8 cellular contexts compared by ENCODE assay signal in the genomic region with DNA sequence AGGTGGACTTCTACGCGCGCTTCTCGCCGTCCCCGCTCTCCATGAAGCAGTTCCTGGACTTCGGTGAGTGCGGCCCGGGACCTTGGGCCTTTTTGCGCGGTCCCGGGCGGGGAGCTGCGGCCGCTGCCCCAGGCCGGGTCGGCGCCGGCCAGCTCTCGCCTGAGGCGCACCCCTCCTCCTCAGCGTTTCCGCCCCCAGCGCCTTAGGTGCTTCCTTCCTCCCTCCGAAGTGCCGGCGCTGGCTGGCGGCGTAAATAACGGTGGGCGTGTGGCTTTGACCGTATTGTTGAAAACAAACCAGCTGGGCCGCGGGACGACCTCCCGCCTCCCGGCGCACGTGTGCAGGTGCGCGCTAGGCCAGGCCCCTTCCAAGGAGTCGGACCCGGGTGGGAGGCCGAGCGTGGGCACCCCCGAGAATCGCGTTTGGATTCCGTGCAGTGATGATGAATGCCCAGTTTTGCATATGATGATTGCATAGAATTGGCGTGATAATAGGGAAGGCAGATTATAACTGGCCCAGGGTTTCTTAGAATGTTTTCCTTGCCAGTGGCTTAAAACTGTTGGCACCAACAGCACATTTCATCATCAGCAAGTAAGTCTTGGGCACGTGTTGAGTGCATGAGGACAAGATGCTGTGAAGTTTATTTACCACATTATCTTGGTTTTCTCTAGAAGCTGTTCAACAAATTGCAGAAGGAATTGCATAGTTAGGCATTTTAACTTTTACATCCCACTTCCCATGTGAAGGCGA. TPM values are rescaled to one million over a fixed set of nuclear protein-coding genes. Genes with fewer than 3 reads are reported as not detected.
DNase-seq lines count a peak whose midpoint lies in the region; ATAC-seq and TF ChIP-seq lines count a peak whose summit lies in the region.

No MANE protein-coding gene starts in this region.

- H3K4me2 ChIP-seq in DOHH2 (ENCODE audit: low read length), result peak overlapping the region; percentile 90

- H3K27me3 ChIP-seq in DOHH2 (ENCODE audit: control insufficient read depth, low read length) (no peaks in the 10 kb centered on the region), HUES64 (ENCODE audit: insufficient read depth, low read length) (no peaks in the 10 kb centered on the region)

- H3K36me3 ChIP-seq in DOHH2 (ENCODE audit: control insufficient read depth, low read length) (peaks cover 62% of the 10 kb centered on the region), HUES64 (ENCODE audit: insufficient read depth, low read length) (peaks cover 19% of the 10 kb centered on the region), urinary bladder (ENCODE audit: insufficient read depth) (no peaks in the 10 kb centered on the region)

- ATAC-seq in GM21528 (IDR thresholded peaks at IDR 0.05; ENCODE audit: low FRiP score, unreplicated experiment) (peak; percentile 80), Right ventricle myocardium superior (ENCODE audit: poor library complexity) (peak; percentile 52)

- H3K9me3 ChIP-seq in DOHH2 (ENCODE audit: control insufficient read depth, insufficient read depth, low read length) (no peaks in the 10 kb centered on the region), HUES64 (ENCODE audit: insufficient read depth, low read depth, low read length) (no peaks in the 10 kb centered on the region)

- H3K4me1 Mint-ChIP-seq in progenitor cell of endocrine pancreas (ENCODE audit: low read depth), result peaks cover 28% of the 10 kb centered on the region

- no peaks in the 10 kb centered on the region for H3K9me2 ChIP-seq in DOHH2 (replicated peaks; ENCODE audit: control insufficient read depth, low read length)

- no peaks in the 10 kb centered on the region for H4K20me1 ChIP-seq in DOHH2 (ENCODE audit: control insufficient read depth, insufficient read depth, low read depth, low read length)

- DNase-seq in SK-MEL-5 (ENCODE audit: low read depth, low spot score), result peak; percentile 24
- peak; percentile 73 for DNase-seq in activated naive CD4-positive, alpha-beta T cell treated with anti-CD3 and anti-CD28 coated beads, Interleukin-2, amount 50 U/mL, for 16 hours
- DNase-seq in Right ventricle myocardium superior, result peak; percentile 74
- peak; percentile 48 for DNase-seq in progenitor cell of endocrine pancreas (ENCODE audit: low spot score, unreplicated experiment)

- in situ Hi-C loops in SK-MEL-5 (cut with HindIII; ENCODE audit: low pct_unique_long_range_greater_than_20kb, low sequenced_read_pairs), result no loop called here

- H3K9me3 Mint-ChIP-seq in progenitor cell of endocrine pancreas (ENCODE audit: low read depth), result no peaks in the 10 kb centered on the region

- peaks cover 23% of the 10 kb centered on the region for H3K27me3 Mint-ChIP-seq in progenitor cell of endocrine pancreas

- H3K79me2 ChIP-seq in DOHH2 (ENCODE audit: control insufficient read depth, low read length), result peaks cover 69% of the 10 kb centered on the region

- peaks cover 29% of the 10 kb centered on the region for H3K4me1 ChIP-seq in DOHH2 (ENCODE audit: control insufficient read depth, low read length)
- peaks cover 37% of the 10 kb centered on the region for H3K4me1 ChIP-seq in HUES64 (ENCODE audit: insufficient read depth, low read length)
- H3K4me1 ChIP-seq in urinary bladder (ENCODE audit: insufficient read depth), result no peaks in the 10 kb centered on the region

- H3K9ac ChIP-seq in HUES64 (ENCODE audit: low read depth, low read length), result peak overlapping the region; percentile 80

- H3K27ac ChIP-seq in DOHH2 (ENCODE audit: low read depth, low read length), result peak overlapping the region; percentile 54
- peak overlapping the region; percentile 84; the same call in 1 of the 2 replicates for H3K27ac ChIP-seq in HUES64 (ENCODE audit: low read depth, low read length)
- peak overlapping the region; percentile 83 for H3K27ac ChIP-seq in urinary bladder (ENCODE audit: low read depth)

- H3F3A ChIP-seq in DOHH2 (ENCODE audit: control insufficient read depth, insufficient read depth), result no peaks in the 10 kb centered on the region

- H3K4me3 ChIP-seq in DOHH2 (ENCODE audit: low read length) (peak overlapping the region; percentile 88), HUES64 (ENCODE audit: low read length) (peak overlapping the region; percentile 81), urinary bladder (ENCODE audit: low read depth, low read length) (peak overlapping the region; percentile 71)

- intact Hi-C loops in Right ventricle myocardium superior (cut with DNase I), result no loop called here

- 1% methylated on average over 52 of the region's 52 CpGs for WGBS in HUES64
- WGBS in urinary bladder, result 2% methylated on average over 52 of the region's 52 CpGs

- TF ChIP-seq CTCF in DOHH2 (IDR thresholded peaks at IDR 0.05; ENCODE audit: low read depth, low read length, poor library complexity, severe bottlenecking) (no peak), progenitor cell of endocrine pancreas (IDR thresholded peaks at IDR 0.05; ENCODE audit: unreplicated experiment) (no peak)

- no peaks in the 10 kb centered on the region for H3K36me3 Mint-ChIP-seq in progenitor cell of endocrine pancreas (ENCODE audit: insufficient read depth)

- peak overlapping the region; percentile 95 for H3K27ac Mint-ChIP-seq in progenitor cell of endocrine pancreas

- peak overlapping the region; percentile 83 for H3K4me3 Mint-ChIP-seq in progenitor cell of endocrine pancreas (ENCODE audit: low read depth)

RNA-seq across cellular contexts. Expression of a gene that starts 0.6 kb away (rescaled TPM):
- polyA plus RNA-seq in HUES64 (2013, experiment 1 of 2), result 24.0 TPM
- polyA plus RNA-seq in HUES64 (2013, experiment 2 of 2), result 31.9 TPM
- total RNA-seq in SK-MEL-5 (2014; rRNA removed; shearing (Covaris generic)), result 31.2 and 42.6 TPM in 2 replicates
- polyA plus RNA-seq in SK-MEL-5 (2015; cell fraction: cytosol; rRNA removed), result 8.9 and 14.0 TPM in 2 replicates
- polyA plus RNA-seq in SK-MEL-5 (2015; cell fraction: nucleus; rRNA removed), result 11.5 and 15.0 TPM in 2 replicates
- total RNA-seq in Right ventricle myocardium superior (38.3 TPM), progenitor cell of endocrine pancreas (19.0 and 20.2 TPM in 2 replicates), urinary bladder (17.7 TPM)
- polyA plus RNA-seq in urinary bladder, result 4.4 TPM

Comparison
In these comparisons a context has a peak if more than half of its experiments do, and no peak if none do; other contexts are left out.
1. Peak in every context shown above with its lines: DNase-seq, ATAC-seq, H3K4me3 ChIP-seq and H3K27ac ChIP-seq.
2. DNase-seq: peak in every context shown above with its lines; median percentile 74 in Right ventricle myocardium superior; 73 in activated naive CD4-positive, alpha-beta T cell treated with anti-CD3 and anti-CD28 coated beads, Interleukin-2, amount 50 U/mL, for 16 hours; 48 in progenitor cell of endocrine pancreas; 24 in SK-MEL-5.